Comparison of ENCODE assay signal across 20 cellular contexts in genomic region chr9:131986089-131986488, GRCh38.
"Had no signal": no experiment of that assay in that cellular context is flagged by ENCODE, and none has a peak within 500 bp of the region (broad histone marks: within the 10 kb centered on the region; RNA-seq: fewer than 3 reads in every experiment).

No MANE protein-coding gene starts in this region.

- H3K4me3 ChIP-seq: cardiac muscle cell, PC-9, SK-N-MC had no signal

- H3K27me3 ChIP-seq: cardiac muscle cell had no signal

- ATAC-seq: activated T-cell treated with anti-CD3 and anti-CD28 coated beads, Interleukin-2, amount 50 U/mL, for 4 hours; Right ventricle myocardium inferior had no signal

- H3K27ac ChIP-seq: cardiac muscle cell, PC-9, SK-N-MC, VCaP had no signal

- H3K36me3 ChIP-seq: cardiac muscle cell had no signal

- DNase-seq: activated CD4-positive, alpha-beta memory T cell treated with anti-CD3 and anti-CD28 coated beads for 36 hours; activated CD4-positive, alpha-beta T cell treated with anti-CD3 and anti-CD28 coated beads, Interleukin-2, amount 10 ng/mL, durations not matched to agents 7 days and 5 days; activated CD4-positive, CD25-positive, alpha-beta regulatory T cell; activated CD8-positive, alpha-beta memory T cell treated with anti-CD3 and anti-CD28 coated beads for 24 hours; activated effector memory CD4-positive, alpha-beta T cell treated with anti-CD3 and anti-CD28 coated beads, Interleukin-2, amount 50 U/mL, for 16 hours; activated naive CD4-positive, alpha-beta T cell treated with Interleukin-2 at 50 U/mL for 16 hours; activated T-cell treated with anti-CD3 and anti-CD28 coated beads, Interleukin-2, amount 50 U/mL, for 4 hours; amygdala; Kasumi-1; KBM-7; NCI-H1048; NCI-H187 treated with DMSO at 0.1 percent for 48 hours; NCI-H2171 treated with DMSO at 0.1 percent for 48 hours; NCI-H226; T-helper 1 cell had no signal
